Comparison of ENCODE assay signal across 8 cellular contexts in genomic region chr16:19521471-19522368, GRCh38. TPM values are rescaled to one million over a fixed set of nuclear protein-coding genes. Genes with fewer than 3 reads are reported as not detected.
DNase-seq lines count a peak whose midpoint lies in the region; ATAC-seq and TF ChIP-seq lines count a peak whose summit lies in the region.

GDE1 (minus strand) TSS chr16:19522098; CDS start chr16:19521964, 134 bp downstream.

- H3K4me1 Mint-ChIP-seq in WTC11 (peaks cover 46% of the 10 kb centered on the region), immature natural killer cell (peaks cover 46 to 76% of the 10 kb centered on the region in 2 donors)

- H3K4me3 Mint-ChIP-seq in WTC11 (peak within 1 kb of the TSS; percentile 93), immature natural killer cell (peak within 1 kb of the TSS; percentile 91 to 97 (median 93))

- no peaks in the 10 kb centered on the region for H3K9me3 ChIP-seq in spleen

- DNase-seq in AG08395 (ENCODE audit: low spot score) (peak; percentile 96), NCI-H2196 treated with DMSO at 0.1 percent for 48 hours (lab: John Stamatoyannopoulos, UW; ENCODE audit: unreplicated experiment) (peak; percentile 92), WTC11 (ENCODE audit: low spot score) (peak; percentile 98), cardiac fibroblast (ENCODE audit: low read depth in 2 of 2) (peak; percentile 88 to 89), immature natural killer cell (peak; percentile 85 to 88 (median 87)), spleen (peak; percentile 99)

- H3K4me3 ChIP-seq in cardiac fibroblast (replicated peaks in 1 of 2; ENCODE audit: low read depth in 2 of 2, low read length in 2 of 2), result peak within 1 kb of the TSS; percentile 81 to 91
- H3K4me3 ChIP-seq in spleen, result peak within 1 kb of the TSS; percentile 72 to 97 (median 84)

- POLR2A ChIA-PET in WTC11 (lab: Charles Lee), result interaction anchor here (1.2 to 1.4 kb wide), 2 partner anchors 18 to 34 kb away, joined by 3 to 5 read pairs; partner anchors contain the start of gene VPS35L

- H3K27me3 Mint-ChIP-seq in WTC11 (ENCODE audit: low read depth), result no peaks in the 10 kb centered on the region
- peaks cover 0 to 7% (median 6%) of the 10 kb centered on the region in 3 donors for H3K27me3 Mint-ChIP-seq in immature natural killer cell (ENCODE audit: low read depth in 3 of 3)

- TF ChIP-seq CTCF in WTC11 (IDR thresholded peaks at IDR 0.05) (no peak), cardiac fibroblast (IDR thresholded peaks at IDR 0.05; ENCODE audit: low read depth, low read length) (peak; percentile 36), spleen (IDR thresholded peaks at IDR 0.05 in 8 of 11, conservative IDR thresholded peaks at IDR 0.05 in 3 of 11) (peak in 7 of 11 experiments; percentile 13 to 67 (median 55))

- peaks cover 0 to 11% (median 3%) of the 10 kb centered on the region in 6 donors for H3K36me3 ChIP-seq in spleen

- H3K27ac Mint-ChIP-seq in WTC11 (peak within 1 kb of the TSS; percentile 94), immature natural killer cell (peak within 1 kb of the TSS; percentile 82 to 98 (median 93))

- CTCF ChIA-PET in WTC11 (lab: Charles Lee), result interaction anchor here (0.8 to 2.1 kb wide), 7 partner anchors 19 to 436 kb away, joined by 3 to 13 read pairs (median 4); partner anchors contain the start of gene VPS35L

- WGBS in spleen, 5 donors, result 0 to 1% (median 0%) methylated on average over 49 to 62 of the region's 62 CpGs

- H3K9me3 Mint-ChIP-seq in WTC11 (no peaks in the 10 kb centered on the region), immature natural killer cell (no peaks in the 10 kb centered on the region)

- ATAC-seq in GM18873 (IDR thresholded peaks at IDR 0.05; ENCODE audit: low FRiP score, unreplicated experiment) (peak; percentile 62), HG03139 (IDR thresholded peaks at IDR 0.05; ENCODE audit: unreplicated experiment) (peak; percentile 75), WTC11 (peak; percentile 84)

- H3K27me3 ChIP-seq in spleen (replicated peaks in 1 of 7), result no peaks in the 10 kb centered on the region

- intact Hi-C loops in spleen (cut with DNase I; ENCODE audit: low total_unique reads), result no loop called here

- peak; percentile 21 to 69 (median 42) for TF ChIP-seq POLR2A in spleen (IDR thresholded peaks at IDR 0.05)

- peaks cover 11% of the 10 kb centered on the region for H3K36me3 Mint-ChIP-seq in WTC11
- H3K36me3 Mint-ChIP-seq in immature natural killer cell, result peaks cover 0 to 13% (median 10%) of the 10 kb centered on the region in 3 donors

- H3K4me1 ChIP-seq in spleen, result peaks cover 7 to 79% (median 54%) of the 10 kb centered on the region in 6 donors

- peak within 1 kb of the TSS; percentile 81 to 97 (median 92) for H3K27ac ChIP-seq in spleen

TF ChIP-seq in WTC11, 78 proteins besides CTCF, POLR2A, EP300 and RAD21 (continues in another document):
- no peak for TF ChIP-seq FOXP4 (CRISPR knock-in tag; IDR thresholded peaks at IDR 0.05)
- TF ChIP-seq USF1 (CRISPR knock-in tag; IDR thresholded peaks at IDR 0.05), result no peak; the same call in 1 of the 2 replicates
- no peak; the same call in 1 of the 2 replicates for TF ChIP-seq FOXK1 (CRISPR knock-in tag; IDR thresholded peaks at IDR 0.05)
- TF ChIP-seq PREB (CRISPR knock-in tag; IDR thresholded peaks at IDR 0.05; ENCODE audit: borderline replicate concordance), result no peak
- no peak for TF ChIP-seq PRRX2 (CRISPR knock-in tag; IDR thresholded peaks at IDR 0.05)
- TF ChIP-seq EMX1 (CRISPR knock-in tag; IDR thresholded peaks at IDR 0.05), result no peak
- no peak for TF ChIP-seq ATF1 (CRISPR knock-in tag; IDR thresholded peaks at IDR 0.05)
- no peak for TF ChIP-seq IRF2 (CRISPR knock-in tag; IDR thresholded peaks at IDR 0.05; ENCODE audit: borderline replicate concordance, low read depth)
- peak; percentile 78; the same call in 1 of the 2 replicates for TF ChIP-seq MYBL2 (CRISPR knock-in tag; IDR thresholded peaks at IDR 0.05)
- no peak for TF ChIP-seq IRF1 (CRISPR knock-in tag; IDR thresholded peaks at IDR 0.05)
- TF ChIP-seq ZNF416 (CRISPR knock-in tag; IDR thresholded peaks at IDR 0.05), result 0 out of 2 replicates have a peak, but pooled peaks have one; percentile 44
- TF ChIP-seq TCF7 (CRISPR knock-in tag; IDR thresholded peaks at IDR 0.05; ENCODE audit: low read depth), result no peak
- TF ChIP-seq SOX15 (CRISPR knock-in tag; IDR thresholded peaks at IDR 0.05), result no peak
- TF ChIP-seq ZNF671 (CRISPR knock-in tag; IDR thresholded peaks at IDR 0.05), result no peak
- TF ChIP-seq NR2C2 (CRISPR knock-in tag; IDR thresholded peaks at IDR 0.05), result no peak
- no peak for TF ChIP-seq PRDM15 (CRISPR knock-in tag; IDR thresholded peaks at IDR 0.05)
- 0 out of 2 replicates have a peak, but pooled peaks have one; percentile 36 for TF ChIP-seq ETV6 (CRISPR knock-in tag; IDR thresholded peaks at IDR 0.05)
- TF ChIP-seq FOXP1 (CRISPR knock-in tag; IDR thresholded peaks at IDR 0.05; ENCODE audit: borderline replicate concordance), result 0 out of 2 replicates have a peak, but pooled peaks have one; percentile 54
- TF ChIP-seq TP53 (CRISPR knock-in tag; IDR thresholded peaks at IDR 0.05), result no peak
- peak; percentile 45; the same call in 1 of the 2 replicates for TF ChIP-seq GABPB1 (CRISPR knock-in tag; IDR thresholded peaks at IDR 0.05)

RNA-seq across cellular contexts. Expression of gene GDE1, which starts in this region (rescaled TPM):
- total RNA-seq in WTC11 (2021) (58.3 to 65.7 TPM (median 60.6 TPM) in 3 replicates), spleen (10 to 100 TPM; 26.4 to 40.5 (median 31.3) TPM)
- polyA plus RNA-seq in immature natural killer cell (10 to 100 TPM; 42.8 to 61.5 (median 46.6) TPM), spleen (10 to 100 TPM; 13.5 to 18.1 (median 14.8) TPM)

Comparison
In these comparisons a context has a peak if more than half of its experiments do, and no peak if none do; other contexts are left out.
1. Peak in every context shown above with its lines: DNase-seq, ATAC-seq, H3K4me3 ChIP-seq and H3K27ac ChIP-seq.